In genomic region chr5:131671994-131672655, GRCh38 we compare ENCODE assay signal across 9 cellular contexts. TPM values are rescaled to one million over a fixed set of nuclear protein-coding genes. Genes with fewer than 3 reads are reported as not detected.
DNase-seq lines count a peak whose midpoint lies in the region; TF ChIP-seq lines count a peak whose summit lies in the region.
"Had no signal": no experiment of that assay in that cellular context is flagged by ENCODE, and none has a peak within 500 bp of the region (broad histone marks: within the 10 kb centered on the region; RNA-seq: fewer than 3 reads in every experiment).

No MANE protein-coding gene starts in this region.

- peak; percentile 86 for DNase-seq in Ammon's horn (ENCODE audit: low spot score)
- DNase-seq in Peyer's patch = no peak
- peak; percentile 84 for DNase-seq in foreskin melanocyte
- DNase-seq in activated T-helper 2 cell treated with anti-CD3 and anti-CD28 coated beads, Interferon-gamma antibody, Interleukin-2, Interleukin-4, amounts not matched to agents 10 μg/mL and 5 μg/mL and 100 μg/mL, durations not matched to agents 14 hours and 24 hours and 36 hours (ENCODE audit: low spot score) = no peak
- no peak for DNase-seq in NCI-H510A (lab: John Stamatoyannopoulos, UW)
- no peak for DNase-seq in activated CD4-positive, alpha-beta T cell treated with anti-CD3 and anti-CD28 coated beads for 4 hours
- no peak for DNase-seq in NCI-H187 (lab: John Stamatoyannopoulos, UW)
- DNase-seq: NCI-H1092 had no signal

- no peak for TF ChIP-seq POLR2A in Peyer's patch (IDR thresholded peaks at IDR 0.05)

- no peaks in the 10 kb centered on the region for H3K27me3 Mint-ChIP-seq in activated T-helper 2 cell treated with anti-CD3 and anti-CD28 coated beads, Interferon-gamma antibody, Interleukin-2, Interleukin-4, amounts not matched to agents 10 μg/mL and 5 μg/mL and 100 μg/mL, durations not matched to agents 14 hours and 24 hours and 36 hours (ENCODE audit: low read depth)

- H3K36me3 ChIP-seq in Peyer's patch (peaks cover 0 to 67% (median 0%) of the 10 kb centered on the region in 3 donors), neutrophil (peaks cover 38% of the 10 kb centered on the region)

- no peaks in the 10 kb centered on the region for H3K9me3 ChIP-seq in Peyer's patch
- no peaks in the 10 kb centered on the region for H3K9me3 ChIP-seq in neutrophil

- H3K4me3 Mint-ChIP-seq in activated T-helper 2 cell treated with anti-CD3 and anti-CD28 coated beads, Interferon-gamma antibody, Interleukin-2, Interleukin-4, amounts not matched to agents 10 μg/mL and 5 μg/mL and 100 μg/mL, durations not matched to agents 14 hours and 24 hours and 36 hours (ENCODE audit: low read depth) = no peak overlapping the region

- TF ChIP-seq CTCF in Peyer's patch (IDR thresholded peaks at IDR 0.05) (no peak), neutrophil (IDR thresholded peaks at IDR 0.05) (no peak)

- H3K4me1 ChIP-seq in Peyer's patch = no peaks in the 10 kb centered on the region
- H3K4me1 ChIP-seq in neutrophil (ENCODE audit: control insufficient read depth in 1 of 2, insufficient read depth in 1 of 2, low read depth in 1 of 2, low read length in 1 of 2) = peaks cover 39 to 50% of the 10 kb centered on the region in 2 experiments

- H3K27ac ChIP-seq in Peyer's patch = peak overlapping the region; percentile 31 to 72 (median 35)
- H3K27ac ChIP-seq in neutrophil = peak overlapping the region; percentile 78

- intact Hi-C loops in activated T-helper 2 cell treated with anti-CD3 and anti-CD28 coated beads, Interferon-gamma antibody, Interleukin-2, Interleukin-4, amounts not matched to agents 10 μg/mL and 5 μg/mL and 100 μg/mL, durations not matched to agents 14 hours and 24 hours and 36 hours (cut with micrococcal nuclease) = loop anchor here (2.0 kb wide), 1 partner anchor 31 kb away; no protein-coding TSS in a partner anchor

- H3K4me1 Mint-ChIP-seq in activated T-helper 2 cell treated with anti-CD3 and anti-CD28 coated beads, Interferon-gamma antibody, Interleukin-2, Interleukin-4, amounts not matched to agents 10 μg/mL and 5 μg/mL and 100 μg/mL, durations not matched to agents 14 hours and 24 hours and 36 hours (ENCODE audit: low read depth) = peaks cover 28% of the 10 kb centered on the region

- peaks cover 79% of the 10 kb centered on the region for H3K36me3 Mint-ChIP-seq in activated T-helper 2 cell treated with anti-CD3 and anti-CD28 coated beads, Interferon-gamma antibody, Interleukin-2, Interleukin-4, amounts not matched to agents 10 μg/mL and 5 μg/mL and 100 μg/mL, durations not matched to agents 14 hours and 24 hours and 36 hours (ENCODE audit: low read depth)

- H3K4me3 ChIP-seq in Peyer's patch = no peak overlapping the region
- no peak overlapping the region for H3K4me3 ChIP-seq in neutrophil (ENCODE audit: low read depth in 1 of 2, low read length in 1 of 2)

- H3K27ac Mint-ChIP-seq in activated T-helper 2 cell treated with anti-CD3 and anti-CD28 coated beads, Interferon-gamma antibody, Interleukin-2, Interleukin-4, amounts not matched to agents 10 μg/mL and 5 μg/mL and 100 μg/mL, durations not matched to agents 14 hours and 24 hours and 36 hours = no peak overlapping the region

- no peaks in the 10 kb centered on the region for H3K9me3 Mint-ChIP-seq in activated T-helper 2 cell treated with anti-CD3 and anti-CD28 coated beads, Interferon-gamma antibody, Interleukin-2, Interleukin-4, amounts not matched to agents 10 μg/mL and 5 μg/mL and 100 μg/mL, durations not matched to agents 14 hours and 24 hours and 36 hours

- H3K27me3 ChIP-seq in Peyer's patch = no peaks in the 10 kb centered on the region
- H3K27me3 ChIP-seq in neutrophil = no peaks in the 10 kb centered on the region

RNA-seq across cellular contexts. Expression of gene RAPGEF6, which starts 37.1 kb away (rescaled TPM):
- 100 to 1,000 TPM in 1 of 4 donors, 10 to 100 TPM in 3; 16.7 to 104 (median 22.6) TPM for total RNA-seq in Peyer's patch
- total RNA-seq in activated T-helper 2 cell treated with anti-CD3 and anti-CD28 coated beads, Interferon-gamma antibody, Interleukin-2, Interleukin-4, amounts not matched to agents 10 μg/mL and 5 μg/mL and 100 μg/mL, durations not matched to agents 14 hours and 24 hours and 36 hours = 31.0 and 33.9 TPM in 2 replicates

Comparison
In these comparisons a context has a peak if more than half of its experiments do, and no peak if none do; other contexts are left out.
1. DNase-seq: peak in Ammon's horn (single experiment) and foreskin melanocyte (single experiment); none in Peyer's patch (0 of 3), activated T-helper 2 cell treated with anti-CD3 and anti-CD28 coated beads, Interferon-gamma antibody, Interleukin-2, Interleukin-4, amounts not matched to agents 10 μg/mL and 5 μg/mL and 100 μg/mL, durations not matched to agents 14 hours and 24 hours and 36 hours (single experiment), NCI-H510A (single experiment), activated CD4-positive, alpha-beta T cell treated with anti-CD3 and anti-CD28 coated beads for 4 hours (0 of 2) and NCI-H187 (0 of 2).